Comparison of ENCODE assay signal across 7 cellular contexts in the genomic region with DNA sequence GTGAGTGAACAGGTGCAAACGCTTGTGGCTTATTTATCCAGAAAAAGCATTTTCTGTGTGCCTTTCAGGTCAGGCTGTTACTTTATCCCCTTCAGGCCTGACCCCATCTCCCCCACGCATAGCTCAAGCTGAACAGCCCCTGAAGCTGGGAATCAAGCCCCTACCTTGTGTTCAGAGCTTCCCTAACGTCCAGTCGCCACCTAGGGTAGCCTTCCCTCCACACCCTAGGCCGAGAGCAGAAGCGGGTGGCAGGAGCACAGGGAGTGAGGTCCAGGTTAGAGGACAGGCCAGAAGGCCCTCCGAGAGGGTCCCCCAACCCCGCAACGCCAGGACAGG. TPM values are rescaled to one million over a fixed set of nuclear protein-coding genes. Genes with fewer than 3 reads are reported as not detected.
DNase-seq lines count a peak whose midpoint lies in the region; ATAC-seq and TF ChIP-seq lines count a peak whose summit lies in the region.
"Had no signal": no experiment of that assay in that cellular context is flagged by ENCODE, and none has a peak within 500 bp of the region (broad histone marks: within the 10 kb centered on the region; RNA-seq: fewer than 3 reads in every experiment).

No MANE protein-coding gene starts in this region.

- TF ChIP-seq CTCF in CD14-positive monocyte (IDR thresholded peaks at IDR 0.05) = no peak

- POLR2A ChIA-PET in activated CD8-positive, alpha-beta T cell treated with anti-CD3 and anti-CD28 coated beads, Interleukin-2, amount 10 ng/mL, durations not matched to agents 7 days and 5 days (lab: Charles Lee) = no interaction called here

- H3K36me3 Mint-ChIP-seq in CD14-positive monocyte (peaks cover 21 to 22% of the 10 kb centered on the region in 2 donors), memory B cell (peaks cover 7% of the 10 kb centered on the region)
- H3K36me3 Mint-ChIP-seq in activated CD8-positive, alpha-beta T cell treated with anti-CD3 and anti-CD28 coated beads, Interleukin-2, amount 10 ng/mL, durations not matched to agents 7 days and 5 days (ENCODE audit: low read depth) = peaks cover 7% of the 10 kb centered on the region

- H3K9me3 Mint-ChIP-seq in CD14-positive monocyte (peaks cover 0 to 3% (median 0%) of the 10 kb centered on the region in 7 donors), memory B cell (no peaks in the 10 kb centered on the region)
- H3K9me3 Mint-ChIP-seq in activated CD8-positive, alpha-beta T cell treated with anti-CD3 and anti-CD28 coated beads, Interleukin-2, amount 10 ng/mL, durations not matched to agents 7 days and 5 days (ENCODE audit: insufficient read depth) = no peaks in the 10 kb centered on the region

- no peak for ATAC-seq in activated CD8-positive, alpha-beta T cell treated with anti-CD3 and anti-CD28 coated beads, Interleukin-2, amount 10 ng/mL, durations not matched to agents 7 days and 5 days
- ATAC-seq in memory B cell (ENCODE audit: low read depth) (no peak), GM21390 (IDR thresholded peaks at IDR 0.05; ENCODE audit: unreplicated experiment) (no peak)

- H3K27me3 Mint-ChIP-seq in CD14-positive monocyte (ENCODE audit: low read depth in 3 of 3) (peaks cover 18 to 26% (median 22%) of the 10 kb centered on the region in 3 donors), memory B cell (no peaks in the 10 kb centered on the region)
- peaks cover 3% of the 10 kb centered on the region for H3K27me3 Mint-ChIP-seq in activated CD8-positive, alpha-beta T cell treated with anti-CD3 and anti-CD28 coated beads, Interleukin-2, amount 10 ng/mL, durations not matched to agents 7 days and 5 days (ENCODE audit: low read depth)

- H3K4me3 Mint-ChIP-seq in CD14-positive monocyte = peak overlapping the region; percentile 71 to 84
- peak overlapping the region; percentile 51 for H3K4me3 Mint-ChIP-seq in activated CD8-positive, alpha-beta T cell treated with anti-CD3 and anti-CD28 coated beads, Interleukin-2, amount 10 ng/mL, durations not matched to agents 7 days and 5 days
- peak overlapping the region; percentile 77 for H3K4me3 Mint-ChIP-seq in memory B cell

- DNase-seq in CD14-positive monocyte (ENCODE audit: low spot score) = no peak
- no peak for DNase-seq in activated CD8-positive, alpha-beta T cell treated with anti-CD3 and anti-CD28 coated beads, Interleukin-2, amount 10 ng/mL, durations not matched to agents 7 days and 5 days
- no peak for DNase-seq in memory B cell (ENCODE audit: low spot score in 2 of 2)
- DNase-seq in NCI-H2029 treated with DMSO at 0.1 percent for 48 hours (lab: John Stamatoyannopoulos, UW) = no peak
- DNase-seq in NCI-H524 treated with DMSO at 0.1 percent for 48 hours (lab: John Stamatoyannopoulos, UW) = no peak
- DNase-seq: OCI-M1 had no signal

- no peak overlapping the region for H3K27ac Mint-ChIP-seq in CD14-positive monocyte
- no peak overlapping the region for H3K27ac Mint-ChIP-seq in activated CD8-positive, alpha-beta T cell treated with anti-CD3 and anti-CD28 coated beads, Interleukin-2, amount 10 ng/mL, durations not matched to agents 7 days and 5 days
- H3K27ac Mint-ChIP-seq in memory B cell = no peak overlapping the region

- CTCF ChIA-PET in activated CD8-positive, alpha-beta T cell treated with anti-CD3 and anti-CD28 coated beads, Interleukin-2, amount 10 ng/mL, durations not matched to agents 7 days and 5 days (lab: Charles Lee) = interaction anchor here (1.0 to 3.2 kb wide), 5 partner anchors 12 to 127 kb away, joined by 3 to 12 read pairs (median 3); no protein-coding TSS in a partner anchor

- H3K4me1 Mint-ChIP-seq in CD14-positive monocyte (peaks cover 13% of the 10 kb centered on the region), memory B cell (peaks cover 21% of the 10 kb centered on the region)
- H3K4me1 Mint-ChIP-seq in activated CD8-positive, alpha-beta T cell treated with anti-CD3 and anti-CD28 coated beads, Interleukin-2, amount 10 ng/mL, durations not matched to agents 7 days and 5 days (ENCODE audit: low read depth) = peaks cover 6% of the 10 kb centered on the region

- intact Hi-C loops in CD14-positive monocyte (cut with micrococcal nuclease) = loop anchor here in 1 of 2 donors (5.0 kb wide), 1 partner anchor 43 kb away; no protein-coding TSS in a partner anchor

RNA-seq across cellular contexts. Expression of gene SEMA4G, which starts 0.5 kb away (rescaled TPM):
- polyA plus RNA-seq in CD14-positive monocyte = not detected
- under 1 TPM; 0.16 to 0.40 TPM for total RNA-seq in activated CD8-positive, alpha-beta T cell treated with anti-CD3 and anti-CD28 coated beads, Interleukin-2, amount 10 ng/mL, durations not matched to agents 7 days and 5 days

RNA-seq across cellular contexts. Expression of gene MRPL43, which starts 18.5 kb away (rescaled TPM):
- 100 to 1,000 TPM in 1 of 2 donors, 10 to 100 TPM in 1; 98.0 to 123 TPM for polyA plus RNA-seq in CD14-positive monocyte
- total RNA-seq in activated CD8-positive, alpha-beta T cell treated with anti-CD3 and anti-CD28 coated beads, Interleukin-2, amount 10 ng/mL, durations not matched to agents 7 days and 5 days = 10 to 100 TPM; 46.1 to 48.9 TPM

RNA-seq across cellular contexts. Expression of gene TWNK, which starts 18.5 kb away (rescaled TPM):
- under 1 TPM; 0.31 to 0.69 TPM for polyA plus RNA-seq in CD14-positive monocyte
- 10 to 100 TPM; 11.8 to 13.3 TPM for total RNA-seq in activated CD8-positive, alpha-beta T cell treated with anti-CD3 and anti-CD28 coated beads, Interleukin-2, amount 10 ng/mL, durations not matched to agents 7 days and 5 days

RNA-seq across cellular contexts. Expression of gene LZTS2, which starts 30.8 kb away (rescaled TPM):
- polyA plus RNA-seq in CD14-positive monocyte = 1 to 10 TPM; 2.8 to 3.3 TPM
- 10 to 100 TPM; 11.6 to 13.8 TPM for total RNA-seq in activated CD8-positive, alpha-beta T cell treated with anti-CD3 and anti-CD28 coated beads, Interleukin-2, amount 10 ng/mL, durations not matched to agents 7 days and 5 days

RNA-seq across cellular contexts. Expression of gene SLF2, which starts 56.0 kb away (rescaled TPM):
- polyA plus RNA-seq in CD14-positive monocyte = 1 to 10 TPM; 5.8 to 6.4 TPM
- total RNA-seq in activated CD8-positive, alpha-beta T cell treated with anti-CD3 and anti-CD28 coated beads, Interleukin-2, amount 10 ng/mL, durations not matched to agents 7 days and 5 days = 10 to 100 TPM; 42.8 to 44.4 TPM
